8 cellular contexts compared by ENCODE assay signal in genomic region chr2:184598313-184599053, GRCh38. TPM values are rescaled to one million over a fixed set of nuclear protein-coding genes. Genes with fewer than 3 reads are reported as not detected.
A peak's percentile ranks its signal among the peaks of the same experiment; 100 is the strongest.
DNase-seq lines count a peak whose midpoint lies in the region; ATAC-seq, FAIRE-seq and TF ChIP-seq lines count a peak whose summit lies in the region.

Gene ZNF804A (plus strand): TSS chr2:184598529. CDS start chr2:184598960, 431 bp downstream.

- DNase-seq in K562 (ENCODE audit: extremely low read depth in 1 of 4, low spot score in 3 of 4) = peak; percentile 20 to 43 (median 26)
- no peak for DNase-seq in iPS DF 6.9 (ENCODE audit: low read depth, low spot score)
- peak; percentile 35 for DNase-seq in putamen (ENCODE audit: low spot score)
- DNase-seq in foreskin melanocyte = no peak

- H3K4me3 ChIP-seq in GM08714 (ENCODE audit: low read length) (peak within 1 kb of the TSS; percentile 70), OCI-LY3 (ENCODE audit: low read length) (peak within 1 kb of the TSS; percentile 92), K562 (peak within 1 kb of the TSS; percentile 36), iPS DF 6.9 (ENCODE audit: low read length) (peak within 1 kb of the TSS; percentile 57)

- peak within 1 kb of the TSS; percentile 93 for H3K9ac ChIP-seq in OCI-LY3 (ENCODE audit: low read length)
- peak within 1 kb of the TSS; percentile 45 to 73 for H3K9ac ChIP-seq in K562 (ENCODE audit: insufficient read depth in 1 of 2, low read depth in 2 of 2, low read length in 2 of 2)

- ATAC-seq in GM21381 (IDR thresholded peaks at IDR 0.05; ENCODE audit: unreplicated experiment) (peak; percentile 76), HG03558 (IDR thresholded peaks at IDR 0.05; ENCODE audit: extremely low read depth, unreplicated experiment) (peak; percentile 84), K562 (peak; percentile 65)

- H3K4me1 ChIP-seq in OCI-LY3 (ENCODE audit: low read length) (peaks cover 15% of the 10 kb centered on the region), K562 (replicated peaks in 1 of 2; ENCODE audit: control insufficient read depth in 2 of 2, insufficient read depth in 2 of 2, low read length in 2 of 2) (peaks cover 0 to 8% of the 10 kb centered on the region in 2 experiments; a peak in 1 of 5 replicates), iPS DF 6.9 (ENCODE audit: control insufficient read depth, insufficient read depth, low read length) (no peaks in the 10 kb centered on the region)

- no peak for FAIRE-seq in K562 (lab: Jason Lieb, UNC)

- intact Hi-C loops in K562 (cut with micrococcal nuclease) = no loop called here

- TF ChIP-seq CTCF in OCI-LY3 (IDR thresholded peaks at IDR 0.05; ENCODE audit: low read depth, low read length) = no peak
- no peak for TF ChIP-seq CTCF in K562 (IDR thresholded peaks at IDR 0.05 in 2 of 3, conservative IDR thresholded peaks at IDR 0.05 in 1 of 3; ENCODE audit: insufficient read depth in 2 of 3, low read depth in 1 of 3, low read length in 3 of 3)

- no peak for TF ChIP-seq EP300 in K562 (IDR thresholded peaks at IDR 0.05; ENCODE audit: low read length)

- no peaks in the 10 kb centered on the region for H3K27me3 ChIP-seq in OCI-LY3 (ENCODE audit: low read depth, low read length)
- no peaks in the 10 kb centered on the region for H3K27me3 ChIP-seq in K562 (ENCODE audit: control insufficient read depth in 2 of 2, insufficient read depth in 2 of 2, low read length in 2 of 2)
- H3K27me3 ChIP-seq in iPS DF 6.9 (ENCODE audit: control insufficient read depth, insufficient read depth, low read length) = peaks cover 12% of the 10 kb centered on the region; the same call in 1 of the 2 replicates

- H4K20me1 ChIP-seq in OCI-LY3 (ENCODE audit: insufficient read depth, low read length) (peaks cover 19% of the 10 kb centered on the region), K562 (replicated peaks; ENCODE audit: control insufficient read depth, insufficient read depth, low read length) (no peaks in the 10 kb centered on the region)

- H3K9me1 ChIP-seq in K562 (ENCODE audit: control insufficient read depth, insufficient read depth, low read length) = no peaks in the 10 kb centered on the region

- H3K4me2 ChIP-seq in OCI-LY3 (ENCODE audit: low read length) (peak within 1 kb of the TSS; percentile 97), K562 (ENCODE audit: insufficient read depth, low read length) (peak within 1 kb of the TSS; percentile 35)

- POLR2A ChIA-PET in K562 (lab: Yijun Ruan, JAX) = interaction anchor here (0.7 kb wide), 1 partner anchor 27 kb away, joined by 3 read pairs; no protein-coding TSS in a partner anchor

- CTCF ChIA-PET in K562 (lab: Yijun Ruan, JAX; ENCODE audit: low intra/inter-chr PET ratio) = no interaction called here

- H3K36me3 ChIP-seq in OCI-LY3 (replicated peaks; ENCODE audit: low read depth, low read length) (peaks cover 15% of the 10 kb centered on the region), K562 (ENCODE audit: control insufficient read depth, insufficient read depth, low read length) (no peaks in the 10 kb centered on the region), iPS DF 6.9 (ENCODE audit: control insufficient read depth, insufficient read depth, low read length) (no peaks in the 10 kb centered on the region)

- WGBS in K562 (ENCODE audit: insufficient coverage, low coverage, missing lambda C conversion rate) = 32% methylated on average over 73 of the region's 88 CpGs
- WGBS in iPS DF 6.9 (ENCODE audit: insufficient coverage, insufficient read length) = no CpG with 5 or more reads among the region's 88 CpGs

- peak within 1 kb of the TSS; percentile 50 for H2AFZ ChIP-seq in OCI-LY3 (ENCODE audit: low read depth, low read length)
- no peak within 1 kb of the TSS for H2AFZ ChIP-seq in K562 (ENCODE audit: low read depth, low read length)

- no peak for TF ChIP-seq POLR2A in K562 (conservative IDR thresholded peaks at IDR 0.05)

- H3K79me2 ChIP-seq in OCI-LY3 (ENCODE audit: low read length) = peaks cover 51% of the 10 kb centered on the region
- peaks cover 34% of the 10 kb centered on the region for H3K79me2 ChIP-seq in K562 (ENCODE audit: control insufficient read depth, insufficient read depth, low read length)

- H3K9me3 ChIP-seq in OCI-LY3 (ENCODE audit: insufficient read depth, low read length) (no peaks in the 10 kb centered on the region), K562 (replicated peaks; ENCODE audit: control insufficient read depth, insufficient read depth, low read depth, low read length) (no peaks in the 10 kb centered on the region), iPS DF 6.9 (ENCODE audit: control insufficient read depth, insufficient read depth, low read length) (no peaks in the 10 kb centered on the region)

- H3K27ac ChIP-seq in OCI-LY3 (ENCODE audit: low read length) = peak within 1 kb of the TSS; percentile 74
- peak within 1 kb of the TSS; percentile 30; the same call in 2 of the 3 replicates for H3K27ac ChIP-seq in K562 (ENCODE audit: extremely low read depth, low read depth, low read length)
- no peak within 1 kb of the TSS for H3K27ac ChIP-seq in iPS DF 6.9 (ENCODE audit: low read length)

- no peak for TF ChIP-seq RAD21 in K562 (CRISPR knock-in tag; conservative IDR thresholded peaks at IDR 0.05 in 1 of 2, IDR thresholded peaks at IDR 0.05 in 1 of 2)

- in situ Hi-C loops in K562 (cut with MboI) = no loop called here

- BruUV-seq in K562 (replicated peaks; lab: Mats Ljungman, UMichigan) = no TSS peak

TF ChIP-seq in K562, 482 proteins besides CTCF, POLR2A, EP300 and RAD21:
- TF ChIP-seq MEIS2 (IDR thresholded peaks at IDR 0.05; ENCODE audit: partially characterized antibody) = peak; percentile 61
- TF ChIP-seq GTF2B (IDR thresholded peaks at IDR 0.05; ENCODE audit: extremely low read depth, insufficient read length) = no peak
- peak; percentile 73 for TF ChIP-seq RBFOX2 (IDR thresholded peaks at IDR 0.05; ENCODE audit: low read depth, low read length)
- TF ChIP-seq TBP (optimal IDR thresholded peaks at IDR 0.05; ENCODE audit: low read depth, low read length) = peak; percentile 50
- TF ChIP-seq HOXB6 (CRISPR knock-in tag; IDR thresholded peaks at IDR 0.05; ENCODE audit: borderline replicate concordance) = no peak
- TF ChIP-seq POLR2G (IDR thresholded peaks at IDR 0.05; ENCODE audit: low read depth, low read length) = peak; percentile 81
- peak; percentile 11 for TF ChIP-seq HMGN3 (IDR thresholded peaks at IDR 0.05; ENCODE audit: borderline replicate concordance, extremely low read depth, insufficient read length, low read depth, low read length)
- TF ChIP-seq CCNT2 (IDR thresholded peaks at IDR 0.05; ENCODE audit: borderline replicate concordance, extremely low read depth, insufficient read length, low read depth, low read length) = peak; percentile 22
- TF ChIP-seq SAFB (IDR thresholded peaks at IDR 0.05; ENCODE audit: borderline replicate concordance, low read depth, low read length) = peak; percentile 47; the same call in 1 of the 2 replicates

RNA-seq across cellular contexts. Expression of gene ZNF804A, which starts in this region (rescaled TPM):
- total RNA-seq in K562 (2011; cell fraction: chromatin; rRNA removed; ENCODE audit: low replicate concordance) = 0.19 and 0.35 TPM in 2 replicates
- 0.39 and 0.50 TPM in 2 replicates for total RNA-seq in K562 (2011; cell fraction: nucleolus; rRNA removed)
- total RNA-seq in K562 (2011; cell fraction: nucleoplasm; rRNA removed) = 0.15 and 0.29 TPM in 2 replicates
- 0.65 and 0.95 TPM in 2 replicates for total RNA-seq in K562 (2014; rRNA removed)
- total RNA-seq in K562 (2014; rRNA removed; fragmentation: Illumina TruSeq; extraction: Trizol) = 0.54 and 0.73 TPM in 2 replicates
- 0.87 and 1.2 TPM in 2 replicates for total RNA-seq in K562 (2015; rRNA removed; fragmentation: Illumina TruSeq; extraction: Trizol)
- total RNA-seq in K562 (2021) = 0.47 and 0.73 TPM in 2 replicates
- polyA plus RNA-seq in K562 (2011; rRNA removed) = 0.01 TPM in 1 of 2 replicates, not detected in the other
- 0.01 TPM in 1 of 2 replicates, not detected in the other for polyA plus RNA-seq in K562 (2011; cell fraction: cytosol; rRNA removed)
- 0.06 TPM in 1 of 2 replicates, not detected in the other for polyA plus RNA-seq in K562 (2011; cell fraction: nucleus; rRNA removed)
- 0.51 and 0.55 TPM in 2 replicates for polyA plus RNA-seq in K562 (2012)
- 0.64 and 0.98 TPM in 2 replicates for polyA plus RNA-seq in K562 (2014; fragmentation: Illumina TruSeq; extraction: Trizol)
- under 1 TPM; 0.46 to 0.49 TPM for polyA plus RNA-seq in K562 (2014; fragmentation: Nextera tagmentation; extraction: Ambion mirVana)
- polyA plus RNA-seq in K562 (2014; rRNA removed) = 0.44 and 0.81 TPM in 2 replicates
- polyA minus RNA-seq in K562 (2011; rRNA and poly(A)+ RNA removed) = not detected in 2 replicates
- polyA minus RNA-seq in K562 (2011; cell fraction: cytosol; rRNA and poly(A)+ RNA removed) = not detected in 2 replicates
- 0.13 TPM in 1 of 2 replicates, not detected in the other for polyA minus RNA-seq in K562 (2011; cell fraction: nucleus; rRNA and poly(A)+ RNA removed)

Comparison
In these comparisons a context has a peak if more than half of its experiments do, and no peak if none do; other contexts are left out.
1. H3K4me3 ChIP-seq: peak in every context shown above with its lines; median percentile 92 in OCI-LY3; 70 in GM08714; 57 in iPS DF 6.9; 36 in K562.
2. DNase-seq: peak in K562 (4 of 4) and putamen (single experiment); none in iPS DF 6.9 (single experiment) and foreskin melanocyte (single experiment).
3. Peak in every context shown above with its lines, with median percentiles within 50 percentile points of each other: ATAC-seq.